In genomic region chr5:93246093-93246855, GRCh38 we compare ENCODE assay signal across 1 cellular context.
TF ChIP-seq lines count a peak whose summit lies in the region.

No MANE protein-coding gene starts in this region.

TF ChIP-seq in HepG2, 621 proteins besides CTCF, POLR2A, EP300 and RAD21 (continued from another document and continues in another):
- TF ChIP-seq ZNF513 (CRISPR knock-in tag; conservative IDR thresholded peaks at IDR 0.05) = no peak
- TF ChIP-seq SMC3 (IDR thresholded peaks at IDR 0.05; ENCODE audit: low read length) = peak; percentile 32; the same call in 1 of the 2 replicates
- TF ChIP-seq CBFB (CRISPR knock-in tag; IDR thresholded peaks at IDR 0.05) = peak; percentile 72
- 0 out of 2 replicates have a peak, but pooled peaks have one; percentile 73 for TF ChIP-seq SATB2 (CRISPR knock-in tag; IDR thresholded peaks at IDR 0.05)
- TF ChIP-seq ATF1 (CRISPR knock-in tag; IDR thresholded peaks at IDR 0.05) = peak; percentile 65
- TF ChIP-seq ZNF577 (CRISPR knock-in tag; IDR thresholded peaks at IDR 0.05; ENCODE audit: borderline replicate concordance, low read depth) = no peak
- peak; percentile 99 for TF ChIP-seq FOXA3 (CRISPR knock-in tag; IDR thresholded peaks at IDR 0.05)
- TF ChIP-seq ZNF670 (CRISPR knock-in tag; IDR thresholded peaks at IDR 0.05; ENCODE audit: borderline replicate concordance) = peak; percentile 95
- TF ChIP-seq ZHX1 (CRISPR knock-in tag; IDR thresholded peaks at IDR 0.05; ENCODE audit: low read depth) = peak; percentile 89
- TF ChIP-seq PAXIP1 (CRISPR knock-in tag; conservative IDR thresholded peaks at IDR 0.05) = peak; percentile 97
- TF ChIP-seq RERE (CRISPR knock-in tag; IDR thresholded peaks at IDR 0.05; ENCODE audit: low read depth) = peak; percentile 98
- peak; percentile 94 for TF ChIP-seq SIX4 (CRISPR knock-in tag; IDR thresholded peaks at IDR 0.05)
- TF ChIP-seq ZFP36L2 (CRISPR knock-in tag; IDR thresholded peaks at IDR 0.05) = no peak
- TF ChIP-seq CBX1 (IDR thresholded peaks at IDR 0.05; ENCODE audit: low read depth) = peak; percentile 32
- TF ChIP-seq ZNF414 (CRISPR knock-in tag; IDR thresholded peaks at IDR 0.05) = peak; percentile 70
- peak; percentile 99 for TF ChIP-seq ARID5B (CRISPR knock-in tag; IDR thresholded peaks at IDR 0.05)
- TF ChIP-seq BRCA1 (CRISPR knock-in tag; IDR thresholded peaks at IDR 0.05) = no peak
- peak; percentile 100 for TF ChIP-seq FOXP4 (CRISPR knock-in tag; IDR thresholded peaks at IDR 0.05)
- TF ChIP-seq STAT5B (CRISPR knock-in tag; IDR thresholded peaks at IDR 0.05) = peak; percentile 87; the same call in 1 of the 2 replicates
- no peak for TF ChIP-seq ZNF720 (CRISPR knock-in tag; IDR thresholded peaks at IDR 0.05)
- TF ChIP-seq ZNF276 (CRISPR knock-in tag; IDR thresholded peaks at IDR 0.05; ENCODE audit: low read depth) = peak; percentile 82; the same call in 1 of the 2 replicates
- peak; percentile 95 for TF ChIP-seq KDM4B (CRISPR knock-in tag; IDR thresholded peaks at IDR 0.05)
- no peak for TF ChIP-seq ZNF326 (CRISPR knock-in tag; IDR thresholded peaks at IDR 0.05; ENCODE audit: borderline replicate concordance)
- TF ChIP-seq HDAC2 (CRISPR knock-in tag; IDR thresholded peaks at IDR 0.05) = peak; percentile 97
